ENCODE assay signal across 26 cellular contexts in genomic region chr12:50380761-50381325, GRCh38. TPM values are rescaled to one million over a fixed set of nuclear protein-coding genes. Genes with fewer than 3 reads are reported as not detected.
DNase-seq lines count a peak whose midpoint lies in the region; ATAC-seq and TF ChIP-seq lines count a peak whose summit lies in the region.
"Had no signal": no experiment of that assay in that cellular context is flagged by ENCODE, and none has a peak within 500 bp of the region (broad histone marks: within the 10 kb centered on the region; RNA-seq: fewer than 3 reads in every experiment).

No MANE protein-coding gene starts in this region.

- no peak overlapping the region for H3K4me3 ChIP-seq in right atrium auricular region
- H3K4me3 ChIP-seq in neuronal stem cell (ENCODE audit: low read length in 2 of 2): no peak overlapping the region
- H3K4me3 ChIP-seq: A549; BLaER1 treated with 17β-estradiol and CSF1 and Interleukin-3, amounts not matched to agents 10 nM and 100 nM; GM12878; GM23338 had no signal

- intact Hi-C loops in Right ventricle myocardium superior (cut with DNase I): no loop called here

- H3K9me3 Mint-ChIP-seq in stimulated activated memory B cell treated with anti-CD40 and anti-IgM and Interleukin-4, amounts not matched to agents 10 μg/mL and 1 μg/mL and 100 μg/mL, for 72 hours: no peaks in the 10 kb centered on the region
- H3K9me3 Mint-ChIP-seq: CD14-positive monocyte; CD4-positive, alpha-beta T cell; CD8-positive, alpha-beta memory T cell; GM23338; H9; HFFc6 had no signal

- no peak overlapping the region for H3K4me3 Mint-ChIP-seq in stimulated activated memory B cell treated with anti-CD40 and anti-IgM and Interleukin-4, amounts not matched to agents 10 μg/mL and 1 μg/mL and 100 μg/mL, for 72 hours
- H3K4me3 Mint-ChIP-seq: CD14-positive monocyte; CD4-positive, alpha-beta T cell; CD8-positive, alpha-beta memory T cell; GM23338; H9; HFFc6 had no signal

- no CpG with 5 or more reads among the region's 8 CpGs for WGBS in neuronal stem cell (ENCODE audit: extremely low coverage in 2 of 2, insufficient read length in 2 of 2, insufficient replicate concordance in 1 of 2), 2 donors

- H2AFZ ChIP-seq in neuronal stem cell (ENCODE audit: low read length): no peak overlapping the region
- H2AFZ ChIP-seq: GM23338 had no signal

- peaks cover 7% of the 10 kb centered on the region for H3K4me1 Mint-ChIP-seq in stimulated activated memory B cell treated with anti-CD40 and anti-IgM and Interleukin-4, amounts not matched to agents 10 μg/mL and 1 μg/mL and 100 μg/mL, for 72 hours
- H3K4me1 Mint-ChIP-seq: CD14-positive monocyte; CD8-positive, alpha-beta memory T cell; GM23338; H9 had no signal

- no peak overlapping the region for H4K91ac ChIP-seq in neuronal stem cell (ENCODE audit: low read depth, low read length, poor library complexity)

- H3K9me3 ChIP-seq in right atrium auricular region: no peaks in the 10 kb centered on the region
- H3K9me3 ChIP-seq in neuronal stem cell (replicated peaks in 1 of 2; ENCODE audit: control insufficient read depth in 2 of 2, insufficient read depth in 1 of 2, low read depth in 1 of 2, low read length in 2 of 2): no peaks in the 10 kb centered on the region
- H3K9me3 ChIP-seq: A549, BE2C had no signal

- H3K27ac Mint-ChIP-seq in stimulated activated memory B cell treated with anti-CD40 and anti-IgM and Interleukin-4, amounts not matched to agents 10 μg/mL and 1 μg/mL and 100 μg/mL, for 72 hours: no peak overlapping the region
- H3K27ac Mint-ChIP-seq: CD14-positive monocyte; CD4-positive, alpha-beta T cell; CD8-positive, alpha-beta memory T cell; GM23338; H9; HFFc6 had no signal

- H3K36me3 ChIP-seq in right atrium auricular region (no peaks in the 10 kb centered on the region), neuronal stem cell (replicated peaks in 1 of 2; ENCODE audit: control insufficient read depth in 2 of 2, insufficient read depth in 2 of 2, low read length in 2 of 2) (no peaks in the 10 kb centered on the region)
- H3K36me3 ChIP-seq: BE2C; BLaER1 treated with 17β-estradiol and CSF1 and Interleukin-3, amounts not matched to agents 10 nM and 100 nM had no signal

- peak overlapping the region; percentile 41 for H2BK12ac ChIP-seq in neuronal stem cell (ENCODE audit: low read length)

- peak overlapping the region; percentile 89 for H3K14ac ChIP-seq in neuronal stem cell (ENCODE audit: low read length)

- no peaks in the 10 kb centered on the region for H3K36me3 Mint-ChIP-seq in stimulated activated memory B cell treated with anti-CD40 and anti-IgM and Interleukin-4, amounts not matched to agents 10 μg/mL and 1 μg/mL and 100 μg/mL, for 72 hours
- H3K36me3 Mint-ChIP-seq: CD14-positive monocyte; CD8-positive, alpha-beta memory T cell had no signal

- no peak for TF ChIP-seq CTCF in right atrium auricular region (IDR thresholded peaks at IDR 0.05)

- H3K18ac ChIP-seq in neuronal stem cell (ENCODE audit: low read length): peak overlapping the region; percentile 80

- H3K4me1 ChIP-seq in right atrium auricular region: no peaks in the 10 kb centered on the region
- H3K4me1 ChIP-seq in neuronal stem cell (ENCODE audit: control insufficient read depth in 2 of 2, insufficient read depth in 1 of 2, low read depth in 1 of 2, low read length in 2 of 2): no peaks in the 10 kb centered on the region
- H3K4me1 ChIP-seq: A549, BE2C had no signal

- DNase-seq in right atrium auricular region (ENCODE audit: low spot score) (peak; percentile 38), Right ventricle myocardium superior (no peak), islet precursor cell (peak; percentile 52), neuronal stem cell (ENCODE audit: low spot score) (no peak), NAMALWA (ENCODE audit: low spot score) (no peak)
- DNase-seq: 8988T; ACHN; AML-193; BE2C; CD4-positive, alpha-beta T cell; CD8-positive, alpha-beta memory T cell; DMS 273 treated with DMSO at 0.1 percent for 48 hours; DMS79; EL; GDM1; H9; HFFc6 had no signal

- H3K27me3 ChIP-seq in right atrium auricular region: no peaks in the 10 kb centered on the region
- no peaks in the 10 kb centered on the region for H3K27me3 ChIP-seq in neuronal stem cell (ENCODE audit: control insufficient read depth in 3 of 3, insufficient read depth in 3 of 3, low read depth in 1 of 3, low read length in 3 of 3)
- H3K27me3 ChIP-seq: BE2C; BLaER1 treated with 17β-estradiol and CSF1 and Interleukin-3, amounts not matched to agents 10 nM and 100 nM had no signal

- H2BK5ac ChIP-seq in neuronal stem cell (ENCODE audit: low read length): no peak overlapping the region

- H3K4ac ChIP-seq in neuronal stem cell (ENCODE audit: low read length): no peak overlapping the region

- H2AK5ac ChIP-seq in neuronal stem cell (ENCODE audit: low read depth, low read length): peak overlapping the region; percentile 56

- no peaks in the 10 kb centered on the region for H3K27me3 Mint-ChIP-seq in stimulated activated memory B cell treated with anti-CD40 and anti-IgM and Interleukin-4, amounts not matched to agents 10 μg/mL and 1 μg/mL and 100 μg/mL, for 72 hours
- H3K27me3 Mint-ChIP-seq: CD4-positive, alpha-beta T cell; CD8-positive, alpha-beta memory T cell had no signal

- H2BK15ac ChIP-seq in neuronal stem cell (ENCODE audit: low read length): no peak overlapping the region

- H2BK120ac ChIP-seq in neuronal stem cell (ENCODE audit: low read depth, low read length): no peak overlapping the region

- ATAC-seq in Right ventricle myocardium superior (ENCODE audit: poor library complexity): no peak
- no peak for ATAC-seq in stimulated activated memory B cell treated with anti-CD40 and anti-IgM and Interleukin-4, amounts not matched to agents 10 μg/mL and 1 μg/mL and 100 μg/mL, for 72 hours
- ATAC-seq in GM21390 (IDR thresholded peaks at IDR 0.05; ENCODE audit: unreplicated experiment): no peak
- ATAC-seq: GM12878, GM23338, HCT116 had no signal

- no peak overlapping the region for H4K8ac ChIP-seq in neuronal stem cell (ENCODE audit: low read depth, low read length)

- no peak overlapping the region for H3K23ac ChIP-seq in neuronal stem cell (ENCODE audit: low read depth, low read length, poor library complexity)

- H3K4me2 ChIP-seq in neuronal stem cell (ENCODE audit: insufficient read depth, low read length, poor library complexity, severe bottlenecking): no peak overlapping the region
- H3K4me2 ChIP-seq: A549; BLaER1 treated with 17β-estradiol and CSF1 and Interleukin-3, amounts not matched to agents 10 nM and 100 nM; GM23338 had no signal

- H3K27ac ChIP-seq in right atrium auricular region: no peak overlapping the region
- no peak overlapping the region for H3K27ac ChIP-seq in neuronal stem cell (replicated peaks; ENCODE audit: low read length)
- H3K27ac ChIP-seq: A549; BLaER1 treated with 17β-estradiol and CSF1 and Interleukin-3, amounts not matched to agents 10 nM and 100 nM had no signal

- peak overlapping the region; percentile 60 for H3K9ac ChIP-seq in neuronal stem cell (ENCODE audit: low read depth, low read length, poor library complexity)
- H3K9ac ChIP-seq: BLaER1 treated with 17β-estradiol and CSF1 and Interleukin-3, amounts not matched to agents 10 nM and 100 nM had no signal

- peaks cover 2% of the 10 kb centered on the region for H3K79me1 ChIP-seq in neuronal stem cell (ENCODE audit: low read depth, low read length)

RNA-seq across cellular contexts. Expression of gene FAM186A, which starts 15.6 kb away (rescaled TPM):
- total RNA-seq in right atrium auricular region (not detected), Right ventricle myocardium superior (not detected)
- polyA plus RNA-seq in neuronal stem cell (2013, experiment 1 of 2): not detected
- not detected for polyA plus RNA-seq in neuronal stem cell (2013, experiment 2 of 2)
- total RNA-seq: CD4-positive, alpha-beta T cell; CD8-positive, alpha-beta memory T cell; GM12878; GM23338; H4; H9; HFFc6 had no signal
- polyA plus RNA-seq: A549; CD14-positive monocyte; CD8-positive, alpha-beta memory T cell; GM23338 had no signal

RNA-seq across cellular contexts. Expression of gene LARP4, which starts 19.8 kb away (rescaled TPM):
- total RNA-seq in right atrium auricular region (10 to 100 TPM; 42.9 to 43.0 TPM), Right ventricle myocardium superior (58.5 TPM)
- polyA plus RNA-seq in neuronal stem cell (2013, experiment 1 of 2): 26.8 TPM
- polyA plus RNA-seq in neuronal stem cell (2013, experiment 2 of 2): 26.7 TPM

Comparison
In these comparisons a context has a peak if more than half of its experiments do, and no peak if none do; other contexts are left out.
1. DNase-seq: peak in right atrium auricular region (single experiment) and islet precursor cell (single experiment); none in Right ventricle myocardium superior (single experiment), neuronal stem cell (single experiment) and NAMALWA (single experiment).